ENCODE assay signal across 1 cellular context in the genomic region with DNA sequence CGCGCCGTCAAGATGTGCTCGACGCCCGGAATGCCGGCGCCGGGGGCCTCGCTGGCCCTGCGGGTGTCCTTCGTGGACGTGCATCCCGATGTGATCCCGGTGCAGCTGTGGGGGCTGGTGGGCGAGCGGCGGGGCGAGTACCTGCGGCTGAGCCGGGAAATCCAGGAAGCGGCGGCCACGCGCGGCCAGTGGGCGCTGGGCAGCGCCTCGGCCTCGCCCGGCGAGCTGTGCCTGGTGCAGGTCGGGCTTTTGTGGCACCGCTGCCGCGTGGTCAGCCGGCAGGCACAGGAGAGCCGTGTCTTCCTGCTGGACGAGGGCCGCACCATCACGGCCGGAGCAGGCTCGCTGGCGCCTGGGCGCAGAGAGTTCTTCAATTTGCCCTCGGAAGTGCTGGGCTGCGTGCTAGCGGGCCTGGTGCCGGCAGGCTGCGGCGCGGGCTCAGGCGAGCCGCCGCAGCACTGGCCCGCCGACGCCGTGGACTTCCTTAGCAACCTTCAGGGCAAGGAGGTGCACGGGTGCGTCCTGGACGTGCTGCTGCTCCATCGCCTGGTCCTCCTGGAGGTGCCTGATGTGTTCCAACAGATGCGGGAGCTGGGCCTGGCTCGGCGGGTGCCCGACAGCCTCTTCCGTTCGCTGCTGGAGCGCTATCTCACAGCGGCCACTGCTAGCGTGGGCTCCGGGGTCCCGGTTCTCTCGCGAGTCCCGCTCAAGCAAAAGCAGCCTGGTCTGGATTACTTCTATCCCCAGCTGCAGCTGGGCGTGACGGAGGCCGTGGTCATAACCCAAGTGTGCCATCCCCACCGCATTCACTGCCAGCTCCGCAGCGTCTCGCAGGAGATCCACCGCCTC.
TF ChIP-seq lines count a peak whose summit lies in the region.

No MANE protein-coding gene starts in this region.

TF ChIP-seq in GM23338, 12 proteins besides CTCF, POLR2A, EP300 and RAD21:
- TF ChIP-seq, protein P1, sequence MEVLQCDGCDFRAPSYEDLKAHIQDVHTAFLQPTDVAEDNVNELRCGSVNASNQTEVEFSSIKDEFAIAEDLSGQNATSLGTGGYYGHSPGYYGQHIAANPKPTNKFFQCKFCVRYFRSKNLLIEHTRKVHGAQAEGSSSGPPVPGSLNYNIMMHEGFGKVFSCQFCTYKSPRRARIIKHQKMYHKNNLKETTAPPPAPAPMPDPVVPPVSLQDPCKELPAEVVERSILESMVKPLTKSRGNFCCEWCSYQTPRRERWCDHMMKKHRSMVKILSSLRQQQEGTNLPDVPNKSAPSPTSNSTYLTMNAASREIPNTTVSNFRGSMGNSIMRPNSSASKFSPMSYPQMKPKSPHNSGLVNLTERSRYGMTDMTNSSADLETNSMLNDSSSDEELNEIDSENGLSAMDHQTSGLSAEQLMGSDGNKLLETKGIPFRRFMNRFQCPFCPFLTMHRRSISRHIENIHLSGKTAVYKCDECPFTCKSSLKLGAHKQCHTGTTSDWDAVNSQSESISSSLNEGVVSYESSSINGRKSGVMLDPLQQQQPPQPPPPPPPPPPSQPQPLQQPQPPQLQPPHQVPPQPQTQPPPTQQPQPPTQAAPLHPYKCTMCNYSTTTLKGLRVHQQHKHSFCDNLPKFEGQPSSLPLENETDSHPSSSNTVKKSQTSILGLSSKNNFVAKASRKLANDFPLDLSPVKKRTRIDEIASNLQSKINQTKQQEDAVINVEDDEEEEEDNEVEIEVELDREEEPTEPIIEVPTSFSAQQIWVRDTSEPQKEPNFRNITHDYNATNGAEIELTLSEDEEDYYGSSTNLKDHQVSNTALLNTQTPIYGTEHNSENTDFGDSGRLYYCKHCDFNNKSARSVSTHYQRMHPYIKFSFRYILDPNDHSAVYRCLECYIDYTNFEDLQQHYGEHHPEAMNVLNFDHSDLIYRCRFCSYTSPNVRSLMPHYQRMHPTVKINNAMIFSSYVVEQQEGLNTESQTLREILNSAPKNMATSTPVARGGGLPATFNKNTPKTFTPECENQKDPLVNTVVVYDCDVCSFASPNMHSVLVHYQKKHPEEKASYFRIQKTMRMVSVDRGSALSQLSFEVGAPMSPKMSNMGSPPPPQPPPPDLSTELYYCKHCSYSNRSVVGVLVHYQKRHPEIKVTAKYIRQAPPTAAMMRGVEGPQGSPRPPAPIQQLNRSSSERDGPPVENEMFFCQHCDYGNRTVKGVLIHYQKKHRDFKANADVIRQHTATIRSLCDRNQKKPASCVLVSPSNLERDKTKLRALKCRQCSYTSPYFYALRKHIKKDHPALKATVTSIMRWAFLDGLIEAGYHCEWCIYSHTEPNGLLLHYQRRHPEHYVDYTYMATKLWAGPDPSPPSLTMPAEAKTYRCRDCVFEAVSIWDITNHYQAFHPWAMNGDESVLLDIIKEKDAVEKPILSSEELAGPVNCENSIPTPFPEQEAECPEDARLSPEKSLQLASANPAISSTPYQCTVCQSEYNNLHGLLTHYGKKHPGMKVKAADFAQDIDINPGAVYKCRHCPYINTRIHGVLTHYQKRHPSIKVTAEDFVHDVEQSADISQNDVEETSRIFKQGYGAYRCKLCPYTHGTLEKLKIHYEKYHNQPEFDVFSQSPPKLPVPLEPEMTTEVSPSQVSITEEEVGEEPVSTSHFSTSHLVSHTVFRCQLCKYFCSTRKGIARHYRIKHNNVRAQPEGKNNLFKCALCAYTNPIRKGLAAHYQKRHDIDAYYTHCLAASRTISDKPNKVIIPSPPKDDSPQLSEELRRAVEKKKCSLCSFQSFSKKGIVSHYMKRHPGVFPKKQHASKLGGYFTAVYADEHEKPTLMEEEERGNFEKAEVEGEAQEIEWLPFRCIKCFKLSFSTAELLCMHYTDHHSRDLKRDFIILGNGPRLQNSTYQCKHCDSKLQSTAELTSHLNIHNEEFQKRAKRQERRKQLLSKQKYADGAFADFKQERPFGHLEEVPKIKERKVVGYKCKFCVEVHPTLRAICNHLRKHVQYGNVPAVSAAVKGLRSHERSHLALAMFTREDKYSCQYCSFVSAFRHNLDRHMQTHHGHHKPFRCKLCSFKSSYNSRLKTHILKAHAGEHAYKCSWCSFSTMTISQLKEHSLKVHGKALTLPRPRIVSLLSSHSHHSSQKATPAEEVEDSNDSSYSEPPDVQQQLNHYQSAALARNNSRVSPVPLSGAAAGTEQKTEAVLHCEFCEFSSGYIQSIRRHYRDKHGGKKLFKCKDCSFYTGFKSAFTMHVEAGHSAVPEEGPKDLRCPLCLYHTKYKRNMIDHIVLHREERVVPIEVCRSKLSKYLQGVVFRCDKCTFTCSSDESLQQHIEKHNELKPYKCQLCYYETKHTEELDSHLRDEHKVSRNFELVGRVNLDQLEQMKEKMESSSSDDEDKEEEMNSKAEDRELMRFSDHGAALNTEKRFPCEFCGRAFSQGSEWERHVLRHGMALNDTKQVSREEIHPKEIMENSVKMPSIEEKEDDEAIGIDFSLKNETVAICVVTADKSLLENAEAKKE (CRISPR knock-in tag; IDR thresholded peaks at IDR 0.05): no peak
- TF ChIP-seq ZNF114 (CRISPR knock-in tag; IDR thresholded peaks at IDR 0.05): no peak
- no peak for TF ChIP-seq POLR2AphosphoS5 (IDR thresholded peaks at IDR 0.05; ENCODE audit: low read depth)
- TF ChIP-seq NANOG (IDR thresholded peaks at IDR 0.05; ENCODE audit: borderline replicate concordance): no peak
- TF ChIP-seq CREB1 (CRISPR knock-in tag; IDR thresholded peaks at IDR 0.05; ENCODE audit: low read depth): no peak
- no peak for TF ChIP-seq JUNB (IDR thresholded peaks at IDR 0.05; ENCODE audit: unreplicated experiment)
- no peak for TF ChIP-seq EZH2phosphoT487 (IDR thresholded peaks at IDR 0.05; ENCODE audit: unreplicated experiment)
- TF ChIP-seq, protein P2, sequence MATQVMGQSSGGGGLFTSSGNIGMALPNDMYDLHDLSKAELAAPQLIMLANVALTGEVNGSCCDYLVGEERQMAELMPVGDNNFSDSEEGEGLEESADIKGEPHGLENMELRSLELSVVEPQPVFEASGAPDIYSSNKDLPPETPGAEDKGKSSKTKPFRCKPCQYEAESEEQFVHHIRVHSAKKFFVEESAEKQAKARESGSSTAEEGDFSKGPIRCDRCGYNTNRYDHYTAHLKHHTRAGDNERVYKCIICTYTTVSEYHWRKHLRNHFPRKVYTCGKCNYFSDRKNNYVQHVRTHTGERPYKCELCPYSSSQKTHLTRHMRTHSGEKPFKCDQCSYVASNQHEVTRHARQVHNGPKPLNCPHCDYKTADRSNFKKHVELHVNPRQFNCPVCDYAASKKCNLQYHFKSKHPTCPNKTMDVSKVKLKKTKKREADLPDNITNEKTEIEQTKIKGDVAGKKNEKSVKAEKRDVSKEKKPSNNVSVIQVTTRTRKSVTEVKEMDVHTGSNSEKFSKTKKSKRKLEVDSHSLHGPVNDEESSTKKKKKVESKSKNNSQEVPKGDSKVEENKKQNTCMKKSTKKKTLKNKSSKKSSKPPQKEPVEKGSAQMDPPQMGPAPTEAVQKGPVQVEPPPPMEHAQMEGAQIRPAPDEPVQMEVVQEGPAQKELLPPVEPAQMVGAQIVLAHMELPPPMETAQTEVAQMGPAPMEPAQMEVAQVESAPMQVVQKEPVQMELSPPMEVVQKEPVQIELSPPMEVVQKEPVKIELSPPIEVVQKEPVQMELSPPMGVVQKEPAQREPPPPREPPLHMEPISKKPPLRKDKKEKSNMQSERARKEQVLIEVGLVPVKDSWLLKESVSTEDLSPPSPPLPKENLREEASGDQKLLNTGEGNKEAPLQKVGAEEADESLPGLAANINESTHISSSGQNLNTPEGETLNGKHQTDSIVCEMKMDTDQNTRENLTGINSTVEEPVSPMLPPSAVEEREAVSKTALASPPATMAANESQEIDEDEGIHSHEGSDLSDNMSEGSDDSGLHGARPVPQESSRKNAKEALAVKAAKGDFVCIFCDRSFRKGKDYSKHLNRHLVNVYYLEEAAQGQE (IDR thresholded peaks at IDR 0.05; ENCODE audit: unreplicated experiment): no peak
- no peak for TF ChIP-seq EZH2 (IDR thresholded peaks at IDR 0.05; ENCODE audit: low read depth, unreplicated experiment)
- TF ChIP-seq ZNF331 (CRISPR knock-in tag; IDR thresholded peaks at IDR 0.05; ENCODE audit: low read depth): no peak
- TF ChIP-seq STAT1 (IDR thresholded peaks at IDR 0.05; ENCODE audit: unreplicated experiment): no peak
- TF ChIP-seq, protein P3, sequence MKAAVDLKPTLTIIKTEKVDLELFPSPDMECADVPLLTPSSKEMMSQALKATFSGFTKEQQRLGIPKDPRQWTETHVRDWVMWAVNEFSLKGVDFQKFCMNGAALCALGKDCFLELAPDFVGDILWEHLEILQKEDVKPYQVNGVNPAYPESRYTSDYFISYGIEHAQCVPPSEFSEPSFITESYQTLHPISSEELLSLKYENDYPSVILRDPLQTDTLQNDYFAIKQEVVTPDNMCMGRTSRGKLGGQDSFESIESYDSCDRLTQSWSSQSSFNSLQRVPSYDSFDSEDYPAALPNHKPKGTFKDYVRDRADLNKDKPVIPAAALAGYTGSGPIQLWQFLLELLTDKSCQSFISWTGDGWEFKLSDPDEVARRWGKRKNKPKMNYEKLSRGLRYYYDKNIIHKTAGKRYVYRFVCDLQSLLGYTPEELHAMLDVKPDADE (IDR thresholded peaks at IDR 0.05): no peak
